Comparison of ENCODE assay signal across 17 cellular contexts in the genomic region with DNA sequence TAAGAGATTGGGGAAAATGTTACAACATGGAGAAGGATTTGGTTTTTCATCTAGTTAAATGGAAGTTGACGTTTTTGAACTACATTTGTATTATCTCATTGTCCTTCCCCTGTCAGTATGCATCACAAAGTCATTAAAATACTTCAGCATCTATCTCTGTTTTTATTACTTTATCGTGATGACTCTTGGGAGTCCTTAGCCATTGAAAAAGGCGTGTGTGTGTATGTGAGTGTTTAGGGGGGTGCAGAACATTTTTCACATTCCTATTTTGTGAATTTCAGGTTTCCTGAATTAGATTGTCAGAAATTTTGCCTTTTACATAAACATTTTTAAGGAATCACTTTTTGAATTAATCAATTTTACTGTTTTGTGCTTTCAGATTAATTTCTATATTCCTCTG.
"Had no signal": no experiment of that assay in that cellular context is flagged by ENCODE, and none has a peak within 500 bp of the region (broad histone marks: within the 10 kb centered on the region; RNA-seq: fewer than 3 reads in every experiment).

No MANE protein-coding gene starts in this region.

- H3K36me3 Mint-ChIP-seq: activated CD4-positive, alpha-beta memory T cell treated with anti-CD3 and anti-CD28 coated beads for 36 hours; stimulated activated effector memory CD8-positive, alpha-beta T cell treated with anti-CD3 and anti-CD28 coated beads, Interleukin-12 subunit alpha, Interleukin-12 subunit beta, amount 100 ng/mL, for 72 hours; type B pancreatic cell had no signal

- H3K9me3 Mint-ChIP-seq: type B pancreatic cell had no signal

- ATAC-seq: gastroesophageal sphincter; heart left ventricle; left ventricle myocardium superior; naive thymus-derived CD4-positive, alpha-beta T cell; right lobe of liver; stimulated activated effector memory CD8-positive, alpha-beta T cell treated with anti-CD3 and anti-CD28 coated beads, Interleukin-12 subunit alpha, Interleukin-12 subunit beta, amount 100 ng/mL, for 72 hours had no signal

- H3K4me3 ChIP-seq: dorsolateral prefrontal cortex, gastroesophageal sphincter, heart left ventricle, ovary, right lobe of liver, testis had no signal

- H3K27ac Mint-ChIP-seq: activated CD4-positive, alpha-beta memory T cell treated with anti-CD3 and anti-CD28 coated beads for 36 hours; activated naive CD8-positive, alpha-beta T cell; activated T-helper 1 cell treated with anti-CD3 and anti-CD28 coated beads, Interleukin-12 subunit alpha, Interleukin-12 subunit beta, Interleukin-2, Interleukin-4 antibody, amounts not matched to agents 30 ng/mL and 10 ng/mL and 1 ng/mL, durations not matched to agents 14 hours and 24 hours and 36 hours; endodermal cell; naive thymus-derived CD4-positive, alpha-beta T cell; stimulated activated effector memory CD8-positive, alpha-beta T cell treated with anti-CD3 and anti-CD28 coated beads, Interleukin-12 subunit alpha, Interleukin-12 subunit beta, amount 100 ng/mL, for 72 hours; type B pancreatic cell had no signal

- H3K4me1 Mint-ChIP-seq: endodermal cell; naive thymus-derived CD4-positive, alpha-beta T cell; stimulated activated effector memory CD8-positive, alpha-beta T cell treated with anti-CD3 and anti-CD28 coated beads, Interleukin-12 subunit alpha, Interleukin-12 subunit beta, amount 100 ng/mL, for 72 hours had no signal

- H3K27me3 Mint-ChIP-seq: activated CD4-positive, alpha-beta memory T cell treated with anti-CD3 and anti-CD28 coated beads for 36 hours; activated naive CD8-positive, alpha-beta T cell; naive thymus-derived CD4-positive, alpha-beta T cell; type B pancreatic cell had no signal

- H3K4me3 Mint-ChIP-seq: activated CD4-positive, alpha-beta memory T cell treated with anti-CD3 and anti-CD28 coated beads for 36 hours; activated naive CD8-positive, alpha-beta T cell; activated T-helper 1 cell treated with anti-CD3 and anti-CD28 coated beads, Interleukin-12 subunit alpha, Interleukin-12 subunit beta, Interleukin-2, Interleukin-4 antibody, amounts not matched to agents 30 ng/mL and 10 ng/mL and 1 ng/mL, durations not matched to agents 14 hours and 24 hours and 36 hours; endodermal cell; naive thymus-derived CD4-positive, alpha-beta T cell; stimulated activated effector memory CD8-positive, alpha-beta T cell treated with anti-CD3 and anti-CD28 coated beads, Interleukin-12 subunit alpha, Interleukin-12 subunit beta, amount 100 ng/mL, for 72 hours; type B pancreatic cell had no signal

- DNase-seq: activated CD4-positive, alpha-beta memory T cell treated with anti-CD3 and anti-CD28 coated beads for 36 hours; activated T-cell treated with anti-CD3 and anti-CD28 coated beads for 4 hours; caudate nucleus; dorsolateral prefrontal cortex; endodermal cell; heart left ventricle; left ventricle myocardium superior; naive thymus-derived CD4-positive, alpha-beta T cell; ovary; right lobe of liver; stimulated activated CD4-positive, alpha-beta T cell treated with anti-CD3 and anti-CD28 coated beads, Interleukin-4, amount 100 ng/mL, for 24 hours; testis had no signal
